In the genomic region with DNA sequence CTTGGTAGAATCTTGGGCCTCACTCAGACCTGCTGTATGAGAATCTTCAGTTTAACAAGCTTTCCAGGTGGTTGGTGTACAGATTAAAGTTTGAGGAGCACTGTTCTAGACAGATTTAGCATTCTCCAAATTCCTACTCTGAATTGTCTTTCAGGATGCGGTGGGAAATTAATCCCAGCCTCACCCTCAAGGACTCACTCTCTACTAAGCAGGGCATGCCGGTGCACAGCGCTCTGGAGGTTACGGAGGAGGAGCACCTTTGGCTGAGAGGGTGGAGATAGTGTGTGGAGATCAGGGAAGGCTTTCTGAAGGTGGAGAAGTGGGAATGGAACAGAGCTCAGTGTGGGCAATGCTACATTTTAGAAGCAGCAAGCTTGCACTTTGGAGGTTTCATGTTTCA, we compare ENCODE assay signal across 34 cellular contexts.
"Had no signal": no experiment of that assay in that cellular context is flagged by ENCODE, and none has a peak within 500 bp of the region (broad histone marks: within the 10 kb centered on the region; RNA-seq: fewer than 3 reads in every experiment).

No MANE protein-coding gene starts in this region.

- H3K4me3 ChIP-seq: MG63 had no signal

- DNase-seq: Karpas-422, Kasumi-1, MG63, MM.1S, MV-4-11, NCI-H1048, NCI-H1092, NCI-H1092 treated with DMSO at 0.1 percent for 48 hours, NCI-H1105, NCI-H1105 treated with DMSO at 0.1 percent for 48 hours, NCI-H1417, NCI-H1417 treated with DMSO at 0.1 percent for 48 hours, NCI-H1436, NCI-H1436 treated with DMSO at 0.1 percent for 48 hours, NCI-H146, NCI-H1694, NCI-H1694 treated with DMSO at 0.1 percent for 48 hours, NCI-H187, NCI-H187 treated with DMSO at 0.1 percent for 48 hours, NCI-H1930, NCI-H2029, NCI-H2029 treated with DMSO at 0.1 percent for 48 hours, NCI-H2081, NCI-H2081 treated with DMSO at 0.1 percent for 48 hours, NCI-H2107, NCI-H2171, NCI-H2171 treated with DMSO at 0.1 percent for 48 hours, NCI-H2227 treated with DMSO at 0.1 percent for 48 hours, NCI-H226, NCI-H345, NCI-H446, NCI-H446 treated with DMSO at 0.1 percent for 48 hours, NCI-H510A, NCI-H510A treated with DMSO at 0.1 percent for 48 hours had no signal

- H3K9me3 ChIP-seq: MG63 had no signal

- H3K36me3 ChIP-seq: MG63 had no signal
